2 cellular contexts compared by ENCODE assay signal in the genomic region with DNA sequence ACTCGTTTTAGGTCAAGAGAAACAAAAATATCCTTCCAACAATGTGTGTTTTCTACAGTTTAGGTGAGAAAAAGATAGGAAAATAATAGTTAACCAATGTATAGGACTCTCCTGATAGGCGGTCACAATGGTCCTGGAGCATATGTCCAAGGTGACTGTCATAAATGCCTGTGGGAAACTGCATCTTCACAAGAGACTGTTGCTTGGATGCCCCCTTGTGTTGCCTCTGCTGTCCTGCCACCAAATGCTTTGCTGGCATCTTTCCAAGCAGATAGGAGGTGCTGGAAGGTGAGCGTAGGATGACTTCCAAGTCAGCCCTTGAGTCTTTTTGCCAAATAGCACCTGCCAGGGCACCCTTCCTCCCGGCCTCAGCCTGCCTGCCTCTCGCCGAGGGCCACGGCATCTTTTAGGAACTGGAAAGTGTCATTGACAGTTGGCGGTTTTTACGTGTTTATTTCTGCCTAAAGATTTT.
TF ChIP-seq lines count a peak whose summit lies in the region.

No MANE protein-coding gene starts in this region.

TF ChIP-seq in endothelial cell of umbilical vein, 7 proteins besides CTCF, POLR2A, EP300 and RAD21 (continued from another document):
- TF ChIP-seq GATA2 (IDR thresholded peaks at IDR 0.05; ENCODE audit: insufficient read depth, insufficient read length, low read depth, low read length), result no peak

TF ChIP-seq in neural cell, 6 proteins besides CTCF, POLR2A, EP300 and RAD21 (continued from another document):
- TF ChIP-seq, protein P1, sequence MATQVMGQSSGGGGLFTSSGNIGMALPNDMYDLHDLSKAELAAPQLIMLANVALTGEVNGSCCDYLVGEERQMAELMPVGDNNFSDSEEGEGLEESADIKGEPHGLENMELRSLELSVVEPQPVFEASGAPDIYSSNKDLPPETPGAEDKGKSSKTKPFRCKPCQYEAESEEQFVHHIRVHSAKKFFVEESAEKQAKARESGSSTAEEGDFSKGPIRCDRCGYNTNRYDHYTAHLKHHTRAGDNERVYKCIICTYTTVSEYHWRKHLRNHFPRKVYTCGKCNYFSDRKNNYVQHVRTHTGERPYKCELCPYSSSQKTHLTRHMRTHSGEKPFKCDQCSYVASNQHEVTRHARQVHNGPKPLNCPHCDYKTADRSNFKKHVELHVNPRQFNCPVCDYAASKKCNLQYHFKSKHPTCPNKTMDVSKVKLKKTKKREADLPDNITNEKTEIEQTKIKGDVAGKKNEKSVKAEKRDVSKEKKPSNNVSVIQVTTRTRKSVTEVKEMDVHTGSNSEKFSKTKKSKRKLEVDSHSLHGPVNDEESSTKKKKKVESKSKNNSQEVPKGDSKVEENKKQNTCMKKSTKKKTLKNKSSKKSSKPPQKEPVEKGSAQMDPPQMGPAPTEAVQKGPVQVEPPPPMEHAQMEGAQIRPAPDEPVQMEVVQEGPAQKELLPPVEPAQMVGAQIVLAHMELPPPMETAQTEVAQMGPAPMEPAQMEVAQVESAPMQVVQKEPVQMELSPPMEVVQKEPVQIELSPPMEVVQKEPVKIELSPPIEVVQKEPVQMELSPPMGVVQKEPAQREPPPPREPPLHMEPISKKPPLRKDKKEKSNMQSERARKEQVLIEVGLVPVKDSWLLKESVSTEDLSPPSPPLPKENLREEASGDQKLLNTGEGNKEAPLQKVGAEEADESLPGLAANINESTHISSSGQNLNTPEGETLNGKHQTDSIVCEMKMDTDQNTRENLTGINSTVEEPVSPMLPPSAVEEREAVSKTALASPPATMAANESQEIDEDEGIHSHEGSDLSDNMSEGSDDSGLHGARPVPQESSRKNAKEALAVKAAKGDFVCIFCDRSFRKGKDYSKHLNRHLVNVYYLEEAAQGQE (IDR thresholded peaks at IDR 0.05; ENCODE audit: borderline replicate concordance), result no peak
- no peak for TF ChIP-seq TAF1 (IDR thresholded peaks at IDR 0.05; ENCODE audit: low read depth)
TF ChIP-seq in neural cell: peak in this region for 0.
